16 cellular contexts compared by ENCODE assay signal in the genomic region with DNA sequence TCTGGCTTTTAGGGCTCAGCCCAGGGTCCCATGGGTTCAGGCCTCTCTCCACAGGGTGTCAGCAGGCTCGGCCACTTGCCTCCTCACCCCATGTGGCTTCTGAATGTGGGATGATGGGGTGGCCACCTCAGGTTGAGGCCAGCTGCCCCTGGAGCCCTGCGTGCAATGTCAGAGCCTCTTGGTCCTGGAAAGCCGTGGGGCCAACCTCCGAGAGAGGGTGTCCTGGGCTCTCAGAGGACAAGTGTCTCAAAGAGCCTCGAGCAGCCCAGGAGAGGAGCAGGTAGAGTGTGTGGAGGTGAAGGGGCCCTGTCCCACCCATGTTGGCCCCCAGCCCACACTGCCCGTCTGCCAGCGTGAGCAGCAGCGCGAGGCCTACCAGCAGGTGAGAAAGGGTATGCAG.
A peak's percentile ranks its signal among the peaks of the same experiment; 100 is the strongest.
DNase-seq lines count a peak whose midpoint lies in the region; TF ChIP-seq lines count a peak whose summit lies in the region.
"Had no signal": no experiment of that assay in that cellular context is flagged by ENCODE, and none has a peak within 500 bp of the region (broad histone marks: within the 10 kb centered on the region; RNA-seq: fewer than 3 reads in every experiment).

No MANE protein-coding gene starts in this region.

- no peak for TF ChIP-seq POLR2A in spleen (IDR thresholded peaks at IDR 0.05)

- no CpG with 5 or more reads among the region's 9 CpGs for WGBS in neuronal stem cell (ENCODE audit: extremely low coverage in 2 of 2, insufficient read length in 2 of 2, insufficient replicate concordance in 1 of 2), 2 donors
- 80 to 96% (median 90%) methylated on average over 8 to 9 of the region's 9 CpGs for WGBS in spleen, 5 donors

- H3K4me3 ChIP-seq in neuronal stem cell (ENCODE audit: low read length in 2 of 2): no peak overlapping the region
- no peak overlapping the region for H3K4me3 ChIP-seq in spleen
- H3K4me3 ChIP-seq: BLaER1, GM12878, GM23248, HAP-1 had no signal

- in situ Hi-C loops in GM13976 (cut with MboI; ENCODE audit: low sequenced_read_pairs, unreplicated experiment): no loop called here

- no peak overlapping the region for H4K8ac ChIP-seq in neuronal stem cell (ENCODE audit: low read depth, low read length)

- H3K27me3 ChIP-seq in neuronal stem cell (ENCODE audit: control insufficient read depth in 3 of 3, insufficient read depth in 3 of 3, low read depth in 1 of 3, low read length in 3 of 3): peaks cover 0 to 14% (median 0%) of the 10 kb centered on the region in 3 experiments
- H3K27me3 ChIP-seq in spleen (replicated peaks in 1 of 7): peaks cover 0 to 66% (median 0%) of the 10 kb centered on the region in 7 donors

- H3K14ac ChIP-seq in neuronal stem cell (ENCODE audit: low read length): no peak overlapping the region

- peak overlapping the region; percentile 6 for H3K4ac ChIP-seq in neuronal stem cell (ENCODE audit: low read length)

- H3K36me3 Mint-ChIP-seq in activated naive CD4-positive, alpha-beta T cell treated with anti-CD3 and anti-CD28 coated beads, Interleukin-2, amount 10 ng/mL, durations not matched to agents 7 days and 5 days: no peaks in the 10 kb centered on the region
- no peaks in the 10 kb centered on the region for H3K36me3 Mint-ChIP-seq in chondrocyte (ENCODE audit: low read depth)
- H3K36me3 Mint-ChIP-seq: CD8-positive, alpha-beta T cell had no signal

- peaks cover 5% of the 10 kb centered on the region for H3K27me3 Mint-ChIP-seq in activated naive CD4-positive, alpha-beta T cell treated with anti-CD3 and anti-CD28 coated beads, Interleukin-2, amount 10 ng/mL, durations not matched to agents 7 days and 5 days
- H3K27me3 Mint-ChIP-seq in chondrocyte (ENCODE audit: low read depth): peaks cover 17% of the 10 kb centered on the region

- no peak overlapping the region for H3K27ac Mint-ChIP-seq in activated naive CD4-positive, alpha-beta T cell treated with anti-CD3 and anti-CD28 coated beads, Interleukin-2, amount 10 ng/mL, durations not matched to agents 7 days and 5 days
- no peak overlapping the region for H3K27ac Mint-ChIP-seq in chondrocyte (ENCODE audit: unreplicated experiment)
- H3K27ac Mint-ChIP-seq: CD8-positive, alpha-beta T cell had no signal

- no peaks in the 10 kb centered on the region for H3K79me1 ChIP-seq in neuronal stem cell (ENCODE audit: low read depth, low read length)

- H2BK120ac ChIP-seq in neuronal stem cell (ENCODE audit: low read depth, low read length): no peak overlapping the region

- H3K27ac ChIP-seq in neuronal stem cell (replicated peaks; ENCODE audit: low read length) (no peak overlapping the region), spleen (no peak overlapping the region)
- H3K27ac ChIP-seq: BLaER1, GM23248 had no signal

- intact Hi-C loops in spleen (cut with DNase I; ENCODE audit: low total_unique reads): no loop called here

- no peak overlapping the region for H3K23ac ChIP-seq in neuronal stem cell (ENCODE audit: low read depth, low read length, poor library complexity)

- H3K18ac ChIP-seq in neuronal stem cell (ENCODE audit: low read length): peak overlapping the region; percentile 44

- H2BK12ac ChIP-seq in neuronal stem cell (ENCODE audit: low read length): no peak overlapping the region

- H2AFZ ChIP-seq in neuronal stem cell (ENCODE audit: low read length): no peak overlapping the region
- H2AFZ ChIP-seq: GM23248 had no signal

- H2BK5ac ChIP-seq in neuronal stem cell (ENCODE audit: low read length): no peak overlapping the region

- H3K9ac ChIP-seq in neuronal stem cell (ENCODE audit: low read depth, low read length, poor library complexity): no peak overlapping the region
- H3K9ac ChIP-seq: BLaER1, GM23248 had no signal

- H3K9me3 Mint-ChIP-seq in activated naive CD4-positive, alpha-beta T cell treated with anti-CD3 and anti-CD28 coated beads, Interleukin-2, amount 10 ng/mL, durations not matched to agents 7 days and 5 days: no peaks in the 10 kb centered on the region
- H3K9me3 Mint-ChIP-seq in chondrocyte (ENCODE audit: low read depth): no peaks in the 10 kb centered on the region
- H3K9me3 Mint-ChIP-seq: CD8-positive, alpha-beta T cell had no signal

- no peak for TF ChIP-seq CTCF in chondrocyte (IDR thresholded peaks at IDR 0.05)
- no peak for TF ChIP-seq CTCF in spleen (IDR thresholded peaks at IDR 0.05 in 8 of 11, conservative IDR thresholded peaks at IDR 0.05 in 3 of 11)
- TF ChIP-seq CTCF in GM13976 (IDR thresholded peaks at IDR 0.05; ENCODE audit: borderline replicate concordance, control extremely low read depth, extremely low read depth, insufficient read depth, missing control alignments): no peak

- no peak overlapping the region for H3K4me3 Mint-ChIP-seq in activated naive CD4-positive, alpha-beta T cell treated with anti-CD3 and anti-CD28 coated beads, Interleukin-2, amount 10 ng/mL, durations not matched to agents 7 days and 5 days
- no peak overlapping the region for H3K4me3 Mint-ChIP-seq in chondrocyte (ENCODE audit: unreplicated experiment)
- H3K4me3 Mint-ChIP-seq: CD8-positive, alpha-beta T cell had no signal

- CTCF ChIA-PET in activated naive CD4-positive, alpha-beta T cell treated with anti-CD3 and anti-CD28 coated beads, Interleukin-2, amount 10 ng/mL, durations not matched to agents 7 days and 5 days (lab: Charles Lee): no interaction called here

- peak overlapping the region; percentile 35 for H2AK5ac ChIP-seq in neuronal stem cell (ENCODE audit: low read depth, low read length)

- H3K4me1 ChIP-seq in neuronal stem cell (ENCODE audit: control insufficient read depth in 2 of 2, insufficient read depth in 1 of 2, low read depth in 1 of 2, low read length in 2 of 2) (peaks cover 0 to 2% of the 10 kb centered on the region in 2 donors), spleen (no peaks in the 10 kb centered on the region)
- H3K4me1 ChIP-seq: HAP-1 had no signal

- H3K9me3 ChIP-seq in neuronal stem cell (replicated peaks in 1 of 2; ENCODE audit: control insufficient read depth in 2 of 2, insufficient read depth in 1 of 2, low read depth in 1 of 2, low read length in 2 of 2) (no peaks in the 10 kb centered on the region), spleen (no peaks in the 10 kb centered on the region)
- H3K9me3 ChIP-seq: BLaER1, HAP-1 had no signal

- no peak overlapping the region for H4K91ac ChIP-seq in neuronal stem cell (ENCODE audit: low read depth, low read length, poor library complexity)

- DNase-seq in activated naive CD4-positive, alpha-beta T cell treated with anti-CD3 and anti-CD28 coated beads, Interleukin-2, amount 10 ng/mL, durations not matched to agents 7 days and 5 days: peak; percentile 8
- DNase-seq in activated naive CD4-positive, alpha-beta T cell (lab: John Stamatoyannopoulos, UW): no peak
- DNase-seq in chondrocyte (ENCODE audit: low spot score): peak; percentile 65
- no peak for DNase-seq in neuronal stem cell (ENCODE audit: low spot score)
- DNase-seq in spleen: peak; percentile 45
- no peak for DNase-seq in GM13976 (ENCODE audit: low spot score)
- no peak for DNase-seq in central memory CD4-positive, alpha-beta T cell
- DNase-seq in ureter (ENCODE audit: low spot score): no peak
- DNase-seq: 8988T; Calu3; CD8-positive, alpha-beta T cell; DMS79 treated with DMSO at 0.1 percent for 48 hours; GM23248 had no signal

- H2BK15ac ChIP-seq in neuronal stem cell (ENCODE audit: low read length): peak overlapping the region; percentile 82

- H3K4me2 ChIP-seq in neuronal stem cell (ENCODE audit: insufficient read depth, low read length, poor library complexity, severe bottlenecking): no peak overlapping the region
- H3K4me2 ChIP-seq: BLaER1 had no signal

- no peaks in the 10 kb centered on the region for H3K36me3 ChIP-seq in neuronal stem cell (replicated peaks in 1 of 2; ENCODE audit: control insufficient read depth in 2 of 2, insufficient read depth in 2 of 2, low read length in 2 of 2)
- H3K36me3 ChIP-seq in spleen: no peaks in the 10 kb centered on the region
- H3K36me3 ChIP-seq: BLaER1, HAP-1 had no signal

- H3K4me1 Mint-ChIP-seq in activated naive CD4-positive, alpha-beta T cell treated with anti-CD3 and anti-CD28 coated beads, Interleukin-2, amount 10 ng/mL, durations not matched to agents 7 days and 5 days: no peaks in the 10 kb centered on the region
- peaks cover 4% of the 10 kb centered on the region for H3K4me1 Mint-ChIP-seq in chondrocyte (ENCODE audit: low read depth)

Comparison
In these comparisons a context has a peak if more than half of its experiments do, and no peak if none do; other contexts are left out.
1. DNase-seq: peak in activated naive CD4-positive, alpha-beta T cell treated with anti-CD3 and anti-CD28 coated beads, Interleukin-2, amount 10 ng/mL, durations not matched to agents 7 days and 5 days (single experiment), chondrocyte (single experiment) and spleen (single experiment); none in activated naive CD4-positive, alpha-beta T cell (0 of 4), neuronal stem cell (single experiment), GM13976 (single experiment), central memory CD4-positive, alpha-beta T cell (single experiment) and ureter (single experiment).